18 cellular contexts compared by ENCODE assay signal in genomic region chr11:520428-521178, GRCh38. TPM values are rescaled to one million over a fixed set of nuclear protein-coding genes. Genes with fewer than 3 reads are reported as not detected.
A peak's percentile ranks its signal among the peaks of the same experiment; 100 is the strongest.
DNase-seq lines count a peak whose midpoint lies in the region; ATAC-seq, FAIRE-seq and TF ChIP-seq lines count a peak whose summit lies in the region.
"Had no signal": no experiment of that assay in that cellular context is flagged by ENCODE, and none has a peak within 500 bp of the region (broad histone marks: within the 10 kb centered on the region; RNA-seq: fewer than 3 reads in every experiment).

No MANE protein-coding gene starts in this region.

- H3K79me2 ChIP-seq in SK-N-SH (ENCODE audit: insufficient read depth) (no peaks in the 10 kb centered on the region), GM12878 (ENCODE audit: control insufficient read depth, insufficient read depth, low read length) (no peaks in the 10 kb centered on the region)

- SMC1A ChIA-PET in GM12878 (lab: Charles Lee; ENCODE audit: uncharacterized antibody, unreplicated experiment), result interaction anchor here (1.1 kb wide), 1 partner anchor 270 kb away, joined by 3 read pairs; no protein-coding TSS in a partner anchor

- WGBS in SK-N-SH (ENCODE audit: low lambda C conversion rate), result 90% methylated on average over 39 of the region's 39 CpGs
- 95% methylated on average over 38 of the region's 39 CpGs for WGBS in GM12878 (ENCODE audit: insufficient coverage, insufficient replicate concordance, low lambda C conversion rate, missing lambda C conversion rate)

- no peak overlapping the region for H3K4me3 ChIP-seq in SK-N-SH (ENCODE audit: low read depth in 2 of 2, low read length in 1 of 2)
- H3K4me3 ChIP-seq in GM12878, result no peak overlapping the region
- H3K4me3 ChIP-seq in kidney (ENCODE audit: low read length in 2 of 2), result no peak overlapping the region
- no peak overlapping the region for H3K4me3 ChIP-seq in foreskin fibroblast (ENCODE audit: low read depth in 1 of 2, low read length in 2 of 2)
- H3K4me3 ChIP-seq: esophagus squamous epithelium had no signal

- no peak for TF ChIP-seq POLR2A in GM12878 (IDR thresholded peaks at IDR 0.05; ENCODE audit: low read depth, low read length)

- ATAC-seq in SK-N-SH treated with all-trans-retinoic acid at 6 μM for 48 hours, result peak; percentile 10; the same call in 2 of the 3 replicates
- no peak for ATAC-seq in GM12878
- ATAC-seq in GM19467 (IDR thresholded peaks at IDR 0.05; ENCODE audit: unreplicated experiment), result no peak
- ATAC-seq: activated CD4-positive, CD25-positive, alpha-beta regulatory T cell treated with anti-CD3 and anti-CD28 coated beads, Interleukin-2, amount 50 U/mL, for 24 hours; PC-3 had no signal

- no peak for DNase-seq in SK-N-SH
- DNase-seq in ELR (ENCODE audit: low read depth), result peak; percentile 23
- no peak for DNase-seq in GM12878 (ENCODE audit: low read depth, low spot score)
- peak; percentile 74 for DNase-seq in kidney
- no peak for DNase-seq in activated gamma-delta T cell treated with Interleukin-2 at 50 U/mL for 16 hours
- no peak for DNase-seq in foreskin fibroblast
- DNase-seq: anterior cingulate cortex; CD4-positive, alpha-beta memory T cell; esophagus squamous epithelium; kidney glomerular epithelial cell; NCI-H1436 treated with DMSO at 0.1 percent for 48 hours; NCI-H510A treated with DMSO at 0.1 percent for 48 hours; PC-3 had no signal

- intact Hi-C loops in GM12878 (cut with micrococcal nuclease; ENCODE audit: unreplicated experiment), result no loop called here
- intact Hi-C loops in kidney (cut with DNase I), result no loop called here

- H3K9me2 ChIP-seq in SK-N-SH, result no peaks in the 10 kb centered on the region

- POLR2A ChIA-PET in SK-N-SH (lab: Yijun Ruan, JAX), result no interaction called here
- POLR2A ChIA-PET in GM12878 (lab: Charles Lee), result no interaction called here

- TF ChIP-seq CTCF in SK-N-SH (IDR thresholded peaks at IDR 0.05) (no peak), GM12878 (IDR thresholded peaks at IDR 0.05 in 2 of 3, conservative IDR thresholded peaks at IDR 0.05 in 1 of 3; ENCODE audit: control insufficient read depth in 2 of 3, extremely low read depth in 1 of 3, insufficient read depth in 1 of 3, low read depth in 3 of 3, low read length in 3 of 3) (peak in 2 of 3 experiments; percentile 8 to 25; a peak in 1 of 6 replicates), kidney (IDR thresholded peaks at IDR 0.05; ENCODE audit: borderline replicate concordance, extremely low read depth, insufficient read depth) (no peak), foreskin fibroblast (IDR thresholded peaks at IDR 0.05; ENCODE audit: low read depth, low read length) (no peak)

- CTCF ChIA-PET in SK-N-SH (lab: Yijun Ruan, JAX), result interaction anchor here (0.6 to 1.0 kb wide), 2 partner anchors 12 to 26 kb away, joined by 3 to 4 read pairs; no protein-coding TSS in a partner anchor
- CTCF ChIA-PET in GM12878 (lab: Yijun Ruan, JAX), result interaction anchor here (0.6 kb wide), 1 partner anchor 288 kb away, joined by 3 read pairs; no protein-coding TSS in a partner anchor

- no peak for TF ChIP-seq EP300 in SK-N-SH (IDR thresholded peaks at IDR 0.05; ENCODE audit: borderline replicate concordance in 1 of 2, low read depth in 1 of 2, low read length in 1 of 2)
- TF ChIP-seq EP300 in GM12878 (IDR thresholded peaks at IDR 0.05; ENCODE audit: borderline replicate concordance in 1 of 2, control insufficient read depth in 1 of 2, low read depth in 2 of 2, low read length in 2 of 2), result no peak

- FAIRE-seq in GM12878 (lab: Jason Lieb, UNC), result no peak
- FAIRE-seq in kidney (lab: Jason Lieb, UNC), result no peak
- FAIRE-seq: A204.1 had no signal

- no peaks in the 10 kb centered on the region for H3K27me3 ChIP-seq in SK-N-SH (ENCODE audit: insufficient read depth)
- no peaks in the 10 kb centered on the region for H3K27me3 ChIP-seq in GM12878 (replicated peaks in 1 of 2; ENCODE audit: control insufficient read depth in 2 of 2, insufficient read depth in 2 of 2, low read length in 1 of 2)
- H3K27me3 ChIP-seq: esophagus squamous epithelium had no signal

- TF ChIP-seq RAD21 in SK-N-SH (IDR thresholded peaks at IDR 0.05; ENCODE audit: low read length) (no peak), GM12878 (IDR thresholded peaks at IDR 0.05; ENCODE audit: insufficient read depth, low read depth, low read length) (no peak)

- H3K4me1 ChIP-seq in SK-N-SH (ENCODE audit: control insufficient read depth in 1 of 2, insufficient read depth in 2 of 2, low read depth in 1 of 2, low read length in 1 of 2), result no peaks in the 10 kb centered on the region; a peak in 1 of 4 replicates
- peaks cover 3% of the 10 kb centered on the region; the same call in 1 of the 2 replicates for H3K4me1 ChIP-seq in GM12878 (ENCODE audit: control insufficient read depth, insufficient read depth, low read length)
- no peaks in the 10 kb centered on the region for H3K4me1 ChIP-seq in kidney (ENCODE audit: control insufficient read depth in 1 of 2, insufficient read depth in 1 of 2, low read depth in 1 of 2, low read length in 2 of 2)

- no TSS peak for BruUV-seq in GM12878 (replicated peaks; lab: Mats Ljungman, UMichigan)

- H3K27ac ChIP-seq in SK-N-SH (ENCODE audit: low read depth in 2 of 2, low read length in 1 of 2) (no peak overlapping the region), GM12878 (ENCODE audit: control insufficient read depth, insufficient read depth) (no peak overlapping the region), kidney (ENCODE audit: low read depth in 2 of 2, low read length in 2 of 2) (no peak overlapping the region)
- H3K27ac ChIP-seq: esophagus squamous epithelium, KMS-11 had no signal

- RAD21 ChIA-PET in GM12878 (lab: Charles Lee; ENCODE audit: unreplicated experiment), result no interaction called here

- no peak overlapping the region for H2AFZ ChIP-seq in SK-N-SH (ENCODE audit: low read depth)
- H2AFZ ChIP-seq in GM12878 (ENCODE audit: control insufficient read depth, low read depth, low read length), result no peak overlapping the region

- H3F3A ChIP-seq in SK-N-SH (replicated peaks; ENCODE audit: insufficient read depth), result peaks cover 4% of the 10 kb centered on the region

- H4K20me1 ChIP-seq in SK-N-SH (ENCODE audit: insufficient read depth), result no peaks in the 10 kb centered on the region
- no peaks in the 10 kb centered on the region for H4K20me1 ChIP-seq in GM12878 (ENCODE audit: control insufficient read depth, insufficient read depth)

- H3K4me2 ChIP-seq in SK-N-SH (no peak overlapping the region), GM12878 (ENCODE audit: control insufficient read depth, insufficient read depth) (no peak overlapping the region)
- H3K4me2 ChIP-seq: KMS-11 had no signal

- H3K9me3 ChIP-seq in SK-N-SH, result peaks cover 7% of the 10 kb centered on the region; the same call in 1 of the 2 replicates
- H3K9me3 ChIP-seq in GM12878 (replicated peaks; ENCODE audit: control insufficient read depth, insufficient read depth, low read length), result no peaks in the 10 kb centered on the region
- H3K9me3 ChIP-seq in kidney (ENCODE audit: control insufficient read depth in 1 of 2, low read length in 2 of 2), result no peaks in the 10 kb centered on the region
- H3K9me3 ChIP-seq: esophagus squamous epithelium had no signal

- H3K36me3 ChIP-seq in SK-N-SH (replicated peaks in 1 of 2; ENCODE audit: control insufficient read depth in 1 of 2, insufficient read depth in 2 of 2, low read length in 1 of 2) (peaks cover 0 to 13% of the 10 kb centered on the region in 2 experiments), GM12878 (ENCODE audit: control insufficient read depth in 2 of 2, insufficient read depth in 2 of 2, low read length in 1 of 2) (no peaks in the 10 kb centered on the region), kidney (ENCODE audit: control insufficient read depth in 1 of 2, insufficient read depth in 2 of 2, low read length in 2 of 2) (no peaks in the 10 kb centered on the region)
- H3K36me3 ChIP-seq: esophagus squamous epithelium had no signal

- H3K9ac ChIP-seq in SK-N-SH (no peak overlapping the region), GM12878 (ENCODE audit: control insufficient read depth, insufficient read depth, low read length) (no peak overlapping the region), kidney (ENCODE audit: low read length in 2 of 2) (no peak overlapping the region)
- H3K9ac ChIP-seq: KMS-11 had no signal

- in situ Hi-C loops in GM12878 (cut with MboI), result no loop called here

RNA-seq across cellular contexts. Expression of gene RNH1, which starts 13.6 kb away (rescaled TPM):
- polyA plus RNA-seq in SK-N-SH (2012; rRNA removed) (135 and 147 TPM in 2 replicates), GM12878 (2011; rRNA removed) (17.8 and 40.4 TPM in 2 replicates), GM12878 (2014; fragmentation: Illumina TruSeq; extraction: Trizol) (7.2 and 25.0 TPM in 2 replicates), GM12878 (2014; fragmentation: Nextera tagmentation; extraction: Ambion mirVana) (1 to 10 TPM; 2.3 to 7.2 TPM), GM12878 (2014; rRNA removed) (104 and 132 TPM in 2 replicates), GM12878 (2016; fragmentation: Nextera tagmentation; extraction: Ambion mirVana) (100 to 1,000 TPM; 156 to 162 TPM), kidney (ENCODE audit: insufficient read depth, low read depth, low replicate concordance) (171 TPM)
- 44.4 and 82.6 TPM in 2 replicates for polyA plus RNA-seq in SK-N-SH (2012; cell fraction: cytosol; rRNA removed)
- polyA plus RNA-seq in SK-N-SH (2012; cell fraction: nucleus; rRNA removed), result 176 and 213 TPM in 2 replicates
- total RNA-seq in GM12878 (2013; cell fraction: nucleolus; rRNA removed), result 76.9 and 99.0 TPM in 2 replicates
- total RNA-seq in GM12878 (2014; rRNA removed) (119 and 139 TPM in 2 replicates), GM12878 (2014; rRNA removed; fragmentation: Illumina TruSeq; extraction: Trizol) (32.2 and 36.7 TPM in 2 replicates), GM12878 (2021) (125 and 133 TPM in 2 replicates), kidney (191 TPM)
- 31.4 TPM for polyA plus RNA-seq in GM12878 (2011; ENCODE audit: low read depth)
- polyA plus RNA-seq in GM12878 (2011; cell fraction: cytosol; rRNA removed), result 65.3 and 99.8 TPM in 2 replicates
- 213 and 241 TPM in 2 replicates for polyA plus RNA-seq in GM12878 (2011; cell fraction: nucleus; rRNA removed)
- 83.3 and 98.1 TPM in 2 replicates for polyA plus RNA-seq in GM12878 (2012)
- polyA minus RNA-seq in GM12878 (2011; rRNA and poly(A)+ RNA removed), result 39.6 and 63.8 TPM in 2 replicates
- 29.9 and 33.5 TPM in 2 replicates for polyA minus RNA-seq in GM12878 (2011; cell fraction: cytosol; rRNA and poly(A)+ RNA removed)
- polyA minus RNA-seq in GM12878 (2011; cell fraction: nucleus; rRNA and poly(A)+ RNA removed), result 44.1 and 64.1 TPM in 2 replicates

RNA-seq across cellular contexts. Expression of gene HRAS, which starts 14.8 kb away (rescaled TPM):
- polyA plus RNA-seq in SK-N-SH (2012; rRNA removed), result 138 and 217 TPM in 2 replicates
- polyA plus RNA-seq in SK-N-SH (2012; cell fraction: cytosol; rRNA removed), result 95.3 and 125 TPM in 2 replicates
- polyA plus RNA-seq in SK-N-SH (2012; cell fraction: nucleus; rRNA removed), result 189 and 285 TPM in 2 replicates
- total RNA-seq in GM12878 (2013; cell fraction: nucleolus; rRNA removed), result 13.9 and 16.2 TPM in 2 replicates
- total RNA-seq in GM12878 (2014; rRNA removed), result 43.5 and 47.6 TPM in 2 replicates
- 25.3 and 31.6 TPM in 2 replicates for total RNA-seq in GM12878 (2014; rRNA removed; fragmentation: Illumina TruSeq; extraction: Trizol)
- 58.0 and 70.7 TPM in 2 replicates for total RNA-seq in GM12878 (2021)
- 16.1 TPM for polyA plus RNA-seq in GM12878 (2011; ENCODE audit: low read depth)
- 14.3 and 31.9 TPM in 2 replicates for polyA plus RNA-seq in GM12878 (2011; rRNA removed)
- polyA plus RNA-seq in GM12878 (2011; cell fraction: cytosol; rRNA removed), result 51.6 and 73.9 TPM in 2 replicates
- polyA plus RNA-seq in GM12878 (2011; cell fraction: nucleus; rRNA removed), result 131 and 165 TPM in 2 replicates
- 29.2 and 44.5 TPM in 2 replicates for polyA plus RNA-seq in GM12878 (2012)
- polyA plus RNA-seq in GM12878 (2014; fragmentation: Illumina TruSeq; extraction: Trizol), result 2.2 and 18.1 TPM in 2 replicates
- polyA plus RNA-seq in GM12878 (2014; fragmentation: Nextera tagmentation; extraction: Ambion mirVana), result 10 to 100 TPM in 1 of 2 experiments, 1 to 10 TPM in 1; 2.8 to 12.7 TPM
- 52.7 and 56.9 TPM in 2 replicates for polyA plus RNA-seq in GM12878 (2014; rRNA removed)
- 10 to 100 TPM; 23.4 to 72.4 TPM for polyA plus RNA-seq in GM12878 (2016; fragmentation: Nextera tagmentation; extraction: Ambion mirVana)
- polyA minus RNA-seq in GM12878 (2011; rRNA and poly(A)+ RNA removed), result 42.4 and 52.1 TPM in 2 replicates
- 11.9 and 22.7 TPM in 2 replicates for polyA minus RNA-seq in GM12878 (2011; cell fraction: cytosol; rRNA and poly(A)+ RNA removed)
- polyA minus RNA-seq in GM12878 (2011; cell fraction: nucleus; rRNA and poly(A)+ RNA removed), result 17.2 and 27.8 TPM in 2 replicates
- 66.1 TPM for total RNA-seq in kidney
- 100 TPM for polyA plus RNA-seq in kidney (ENCODE audit: insufficient read depth, low read depth, low replicate concordance)

RNA-seq across cellular contexts. Expression of gene LRRC56, which starts 16.7 kb away (rescaled TPM):
- polyA plus RNA-seq in SK-N-SH (2012; rRNA removed), result 1.2 and 1.4 TPM in 2 replicates
- 0.30 and 0.52 TPM in 2 replicates for polyA plus RNA-seq in SK-N-SH (2012; cell fraction: cytosol; rRNA removed)
- 5.4 and 6.2 TPM in 2 replicates for polyA plus RNA-seq in SK-N-SH (2012; cell fraction: nucleus; rRNA removed)
- total RNA-seq in GM12878 (2013; cell fraction: nucleolus; rRNA removed), result 3.4 and 5.1 TPM in 2 replicates
- total RNA-seq in GM12878 (2014; rRNA removed), result 0.60 and 0.79 TPM in 2 replicates
- 0.41 and 0.45 TPM in 2 replicates for total RNA-seq in GM12878 (2014; rRNA removed; fragmentation: Illumina TruSeq; extraction: Trizol)
- 1.7 and 1.9 TPM in 2 replicates for total RNA-seq in GM12878 (2021)
- 0.20 TPM for polyA plus RNA-seq in GM12878 (2011; ENCODE audit: low read depth)
- polyA plus RNA-seq in GM12878 (2011; rRNA removed), result 0.37 and 0.75 TPM in 2 replicates
- 0.78 and 1.6 TPM in 2 replicates for polyA plus RNA-seq in GM12878 (2011; cell fraction: cytosol; rRNA removed)
- polyA plus RNA-seq in GM12878 (2011; cell fraction: nucleus; rRNA removed), result 8.1 and 9.7 TPM in 2 replicates
- polyA plus RNA-seq in GM12878 (2012), result 0.87 and 1.1 TPM in 2 replicates
- polyA plus RNA-seq in GM12878 (2014; fragmentation: Illumina TruSeq; extraction: Trizol), result 0.19 TPM in 1 of 2 replicates, not detected in the other
- under 1 TPM in 1 of 2 experiments, not detected in 1; 0.02 TPM for polyA plus RNA-seq in GM12878 (2014; fragmentation: Nextera tagmentation; extraction: Ambion mirVana)
- polyA plus RNA-seq in GM12878 (2014; rRNA removed), result 1.6 and 1.9 TPM in 2 replicates
- 1 to 10 TPM in 1 of 2 experiments, under 1 TPM in 1; 0.62 to 1.0 TPM for polyA plus RNA-seq in GM12878 (2016; fragmentation: Nextera tagmentation; extraction: Ambion mirVana)
- 1.0 and 1.5 TPM in 2 replicates for polyA minus RNA-seq in GM12878 (2011; rRNA and poly(A)+ RNA removed)
- 0.42 TPM in 1 of 2 replicates, not detected in the other for polyA minus RNA-seq in GM12878 (2011; cell fraction: cytosol; rRNA and poly(A)+ RNA removed)
- polyA minus RNA-seq in GM12878 (2011; cell fraction: nucleus; rRNA and poly(A)+ RNA removed), result 3.1 and 5.0 TPM in 2 replicates
- 7.7 TPM for total RNA-seq in kidney
- 1.2 TPM for polyA plus RNA-seq in kidney (ENCODE audit: insufficient read depth, low read depth, low replicate concordance)

RNA-seq across cellular contexts. Expression of gene LMNTD2, which starts 39.9 kb away (rescaled TPM):
- 2.4 and 2.6 TPM in 2 replicates for polyA plus RNA-seq in SK-N-SH (2012; rRNA removed)
- 0.60 and 1.3 TPM in 2 replicates for polyA plus RNA-seq in SK-N-SH (2012; cell fraction: cytosol; rRNA removed)
- polyA plus RNA-seq in SK-N-SH (2012; cell fraction: nucleus; rRNA removed), result 30.2 and 47.4 TPM in 2 replicates
- total RNA-seq in GM12878 (2013; cell fraction: nucleolus; rRNA removed), result 1.7 and 4.5 TPM in 2 replicates
- 2.1 and 3.8 TPM in 2 replicates for total RNA-seq in GM12878 (2014; rRNA removed)
- total RNA-seq in GM12878 (2014; rRNA removed; fragmentation: Illumina TruSeq; extraction: Trizol), result 0.45 and 0.83 TPM in 2 replicates
- 2.8 and 3.3 TPM in 2 replicates for total RNA-seq in GM12878 (2021)
- polyA plus RNA-seq in GM12878 (2011; ENCODE audit: low read depth), result 0.76 TPM
- polyA plus RNA-seq in GM12878 (2011; rRNA removed), result 0.99 and 1.2 TPM in 2 replicates
- polyA plus RNA-seq in GM12878 (2011; cell fraction: cytosol; rRNA removed), result 1.1 and 2.5 TPM in 2 replicates
- 33.2 and 35.5 TPM in 2 replicates for polyA plus RNA-seq in GM12878 (2011; cell fraction: nucleus; rRNA removed)
- 6.5 and 7.0 TPM in 2 replicates for polyA plus RNA-seq in GM12878 (2012)
- 0.22 TPM in 1 of 2 replicates, not detected in the other for polyA plus RNA-seq in GM12878 (2014; fragmentation: Illumina TruSeq; extraction: Trizol)
- not detected for polyA plus RNA-seq in GM12878 (2014; fragmentation: Nextera tagmentation; extraction: Ambion mirVana)
- 3.5 and 4.1 TPM in 2 replicates for polyA plus RNA-seq in GM12878 (2014; rRNA removed)
- polyA plus RNA-seq in GM12878 (2016; fragmentation: Nextera tagmentation; extraction: Ambion mirVana), result 1 to 10 TPM in 1 of 2 experiments, under 1 TPM in 1; 0.88 to 1.4 TPM
- 1.5 TPM in 1 of 2 replicates, not detected in the other for polyA minus RNA-seq in GM12878 (2011; rRNA and poly(A)+ RNA removed)
- 1.1 and 1.3 TPM in 2 replicates for polyA minus RNA-seq in GM12878 (2011; cell fraction: cytosol; rRNA and poly(A)+ RNA removed)
- polyA minus RNA-seq in GM12878 (2011; cell fraction: nucleus; rRNA and poly(A)+ RNA removed), result 3.1 and 3.8 TPM in 2 replicates
- total RNA-seq in kidney, result 8.0 TPM
- polyA plus RNA-seq in kidney (ENCODE audit: insufficient read depth, low read depth, low replicate concordance), result 6.2 TPM

RNA-seq across cellular contexts. Expression of gene RASSF7, which starts 40.2 kb away (rescaled TPM):
- polyA plus RNA-seq in SK-N-SH (2012; rRNA removed) (19.8 and 24.0 TPM in 2 replicates), GM12878 (2011; rRNA removed) (3.4 and 9.6 TPM in 2 replicates), GM12878 (2014; fragmentation: Illumina TruSeq; extraction: Trizol) (0.16 and 1.1 TPM in 2 replicates), GM12878 (2014; fragmentation: Nextera tagmentation; extraction: Ambion mirVana) (1 to 10 TPM in 1 of 2 experiments, under 1 TPM in 1; 0.39 to 1.0 TPM), GM12878 (2014; rRNA removed) (21.0 and 26.4 TPM in 2 replicates), GM12878 (2016; fragmentation: Nextera tagmentation; extraction: Ambion mirVana) (10 to 100 TPM; 22.2 to 29.7 TPM), kidney (ENCODE audit: insufficient read depth, low read depth, low replicate concordance) (108 TPM)
- polyA plus RNA-seq in SK-N-SH (2012; cell fraction: cytosol; rRNA removed), result 8.2 and 11.7 TPM in 2 replicates
- polyA plus RNA-seq in SK-N-SH (2012; cell fraction: nucleus; rRNA removed), result 105 and 144 TPM in 2 replicates
- 12.2 and 18.6 TPM in 2 replicates for total RNA-seq in GM12878 (2013; cell fraction: nucleolus; rRNA removed)
- total RNA-seq in GM12878 (2014; rRNA removed) (17.8 and 19.0 TPM in 2 replicates), GM12878 (2014; rRNA removed; fragmentation: Illumina TruSeq; extraction: Trizol) (2.8 and 3.0 TPM in 2 replicates), GM12878 (2021) (15.1 and 16.8 TPM in 2 replicates), kidney (106 TPM)
- 2.7 TPM for polyA plus RNA-seq in GM12878 (2011; ENCODE audit: low read depth)
- polyA plus RNA-seq in GM12878 (2011; cell fraction: cytosol; rRNA removed), result 17.5 and 28.1 TPM in 2 replicates
- polyA plus RNA-seq in GM12878 (2011; cell fraction: nucleus; rRNA removed), result 69.5 and 70.3 TPM in 2 replicates
- 12.6 and 15.4 TPM in 2 replicates for polyA plus RNA-seq in GM12878 (2012)
- 2.3 and 7.4 TPM in 2 replicates for polyA minus RNA-seq in GM12878 (2011; rRNA and poly(A)+ RNA removed)
- polyA minus RNA-seq in GM12878 (2011; cell fraction: cytosol; rRNA and poly(A)+ RNA removed), result 3.2 and 8.7 TPM in 2 replicates
- 8.1 and 14.3 TPM in 2 replicates for polyA minus RNA-seq in GM12878 (2011; cell fraction: nucleus; rRNA and poly(A)+ RNA removed)

Comparison
In these comparisons a context has a peak if more than half of its experiments do, and no peak if none do; other contexts are left out.
1. DNase-seq: peak in ELR (single experiment) and kidney (single experiment); none in SK-N-SH (single experiment), GM12878 (single experiment), activated gamma-delta T cell treated with Interleukin-2 at 50 U/mL for 16 hours (single experiment) and foreskin fibroblast (0 of 2).
2. CTCF ChIP-seq: peak in GM12878 (2 of 3); none in SK-N-SH (single experiment), kidney (single experiment) and foreskin fibroblast (single experiment).